Comparison of ENCODE assay signal across 8 cellular contexts in genomic region chr1:121097867-121098215, GRCh38.
DNase-seq lines count a peak whose midpoint lies in the region; ATAC-seq and TF ChIP-seq lines count a peak whose summit lies in the region.
"Not testable (repeated sequence)": the region's sequence is repeated elsewhere in the genome, so short reads cannot be mapped to it uniquely, and the experiment has no call there.

No MANE protein-coding gene starts in this region.

- not testable (repeated sequence) for H3K9ac ChIP-seq in DND-41 (ENCODE audit: low read depth, low read length); Loucy (ENCODE audit: low read depth, low read length, poor library complexity, severe bottlenecking)

- H3K9me3 ChIP-seq in DND-41 (ENCODE audit: insufficient read depth, low read length, severe bottlenecking); Loucy (ENCODE audit: insufficient read depth, low read depth, low read length); iPS DF 6.9 (ENCODE audit: control insufficient read depth, insufficient read depth, low read length); tibial artery: not testable (repeated sequence)

- H3K36me3 ChIP-seq in DND-41 (ENCODE audit: insufficient read depth, low read length); Loucy (ENCODE audit: insufficient read depth, low read length); iPS DF 6.9 (ENCODE audit: control insufficient read depth, insufficient read depth, low read length); tibial artery: not testable (repeated sequence)

- H3K9me2 ChIP-seq in Loucy (replicated peaks; ENCODE audit: low read depth, low read length): not testable (repeated sequence)

- H4K20me1 ChIP-seq in DND-41 (ENCODE audit: insufficient read depth, low read length); Loucy (ENCODE audit: insufficient read depth, low read length, poor library complexity, severe bottlenecking): not testable (repeated sequence)

- H3K27me3 Mint-ChIP-seq in WTC11 (ENCODE audit: low read depth): not testable (repeated sequence)

- not testable (repeated sequence) for H3K79me2 ChIP-seq in DND-41 (ENCODE audit: insufficient read depth, low read length); Loucy (ENCODE audit: insufficient read depth, low read length)

- not testable (repeated sequence) for H2AFZ ChIP-seq in DND-41 (ENCODE audit: low read depth, low read length); Loucy (ENCODE audit: low read length)

- peak overlapping the region; percentile 69 for H3K4me3 Mint-ChIP-seq in WTC11

- not testable (repeated sequence) for H3K27ac ChIP-seq in DND-41 (ENCODE audit: low read length); coronary artery; iPS DF 6.9 (ENCODE audit: low read length)
- peak overlapping the region; percentile 66 to 76 for H3K27ac ChIP-seq in tibial artery

- H3K4me3 ChIP-seq in DND-41 (ENCODE audit: low read depth in 1 of 2, low read length in 2 of 2) (peak overlapping the region in 1 of 2 experiments; percentile 30; a peak in 1 of 4 replicates), Loucy (ENCODE audit: low read length, poor library complexity, severe bottlenecking) (peak overlapping the region; percentile 35), coronary artery (peak overlapping the region; percentile 70), iPS DF 6.9 (ENCODE audit: low read length) (peak overlapping the region; percentile 60; the same call in 1 of the 2 replicates), tibial artery (peak overlapping the region; percentile 52 to 53)

- CTCF ChIA-PET in WTC11 (lab: Charles Lee): not testable (repeated sequence)

- not testable (repeated sequence) for H3K9me3 Mint-ChIP-seq in WTC11

- POLR2A ChIA-PET in WTC11 (lab: Charles Lee): not testable (repeated sequence)

- DNase-seq in DND-41 (peak; percentile 7), WTC11 (ENCODE audit: low spot score) (peak; percentile 14)
- DNase-seq in coronary artery (ENCODE audit: low spot score); iPS DF 6.9 (ENCODE audit: low read depth, low spot score); omental fat pad (ENCODE audit: low spot score); tibial artery: not testable (repeated sequence)

- not testable (repeated sequence) for H3K4me1 ChIP-seq in DND-41 (ENCODE audit: insufficient read depth, low read length); Loucy (ENCODE audit: insufficient read depth, low read length, poor library complexity, severe bottlenecking); iPS DF 6.9 (ENCODE audit: control insufficient read depth, insufficient read depth, low read length); tibial artery

- intact Hi-C loops in tibial artery (cut with DNase I; ENCODE audit: low total_unique reads): not testable (repeated sequence)

- H3K4me1 Mint-ChIP-seq in WTC11: not testable (repeated sequence)

- not testable (repeated sequence) for H3K27me3 ChIP-seq in DND-41 (ENCODE audit: insufficient read depth, low read length, poor library complexity); Loucy (ENCODE audit: insufficient read depth, low read length, poor library complexity, severe bottlenecking); iPS DF 6.9 (ENCODE audit: control insufficient read depth, insufficient read depth, low read length); tibial artery

- H3K4me2 ChIP-seq in DND-41 (ENCODE audit: insufficient read depth, low read length): peak overlapping the region; percentile 41; the same call in 1 of the 2 replicates
- not testable (repeated sequence) for H3K4me2 ChIP-seq in Loucy (ENCODE audit: low read depth, low read length, poor library complexity, severe bottlenecking)

- not testable (repeated sequence) for H3K27ac Mint-ChIP-seq in WTC11

- ATAC-seq in DND-41 (ENCODE audit: insufficient read depth, low read depth); WTC11: not testable (repeated sequence)
- ATAC-seq in HG02571 (IDR thresholded peaks at IDR 0.05; ENCODE audit: unreplicated experiment): peak; percentile 4
- ATAC-seq in omental fat pad (ENCODE audit: low FRiP score): peak; percentile 37

- no CpG with 5 or more reads among the region's 21 CpGs for WGBS in iPS DF 6.9 (ENCODE audit: insufficient coverage, insufficient read length)

- H3K36me3 Mint-ChIP-seq in WTC11: not testable (repeated sequence)

- not testable (repeated sequence) for TF ChIP-seq CTCF in DND-41 (IDR thresholded peaks at IDR 0.05; ENCODE audit: borderline replicate concordance, extremely low read depth, low read length, poor library complexity, severe bottlenecking); Loucy (conservative IDR thresholded peaks at IDR 0.05; ENCODE audit: low read length); WTC11 (IDR thresholded peaks at IDR 0.05); coronary artery (IDR thresholded peaks at IDR 0.05); omental fat pad (IDR thresholded peaks at IDR 0.05); tibial artery (IDR thresholded peaks at IDR 0.05)

- not testable (repeated sequence) for H3F3A ChIP-seq in Loucy (ENCODE audit: low read depth)
